ENCODE assay signal across 8 cellular contexts in the genomic region with DNA sequence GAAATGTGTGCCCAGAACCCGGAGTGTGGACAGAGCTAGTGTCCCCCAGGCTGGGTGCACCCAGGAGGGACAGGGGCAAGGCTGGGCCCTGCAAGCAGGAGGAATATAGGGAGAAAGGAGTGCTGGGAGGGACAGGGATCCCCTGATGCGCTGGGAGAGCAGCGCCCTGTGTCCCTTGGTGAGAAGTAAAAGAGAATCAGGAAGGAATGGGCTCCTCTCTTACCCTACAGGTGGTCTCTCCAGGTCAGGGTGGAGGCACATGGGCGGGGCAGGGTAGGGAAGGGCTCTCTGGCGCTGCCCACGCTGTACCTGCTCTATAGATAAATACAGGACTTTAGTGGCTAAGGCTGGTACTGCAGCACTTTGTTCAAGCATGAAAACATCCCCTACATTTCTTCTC.
DNase-seq lines count a peak whose midpoint lies in the region; ATAC-seq and TF ChIP-seq lines count a peak whose summit lies in the region.

No MANE protein-coding gene starts in this region.

- H3K4me3 ChIP-seq in epithelial cell of proximal tubule (ENCODE audit: low read depth, low read length) (no peak overlapping the region), PC-3 (ENCODE audit: low read length) (no peak overlapping the region)

- no peak overlapping the region for H3K4me2 ChIP-seq in PC-3 (ENCODE audit: low read length)

- H4K20me1 ChIP-seq in PC-3 (ENCODE audit: low read length) = no peaks in the 10 kb centered on the region

- H3K4me1 ChIP-seq in PC-3 (ENCODE audit: insufficient read depth, low read length) = no peaks in the 10 kb centered on the region

- peak; percentile 33 for ATAC-seq in GM19468 (IDR thresholded peaks at IDR 0.05; ENCODE audit: extremely low read depth, unreplicated experiment)
- ATAC-seq in HG03558 (IDR thresholded peaks at IDR 0.05; ENCODE audit: extremely low read depth, unreplicated experiment) = peak; percentile 1
- ATAC-seq in SK-N-SH treated with all-trans-retinoic acid at 6 μM for 48 hours = no peak
- no peak for ATAC-seq in PC-3

- H3K9ac ChIP-seq in PC-3 (ENCODE audit: low read length) = no peak overlapping the region

- no peak overlapping the region for H2AFZ ChIP-seq in PC-3 (ENCODE audit: low read length)

- intact Hi-C loops in PC-3 (cut with micrococcal nuclease) = no loop called here

- H3K27ac ChIP-seq in PC-3 (ENCODE audit: low read length) = no peak overlapping the region

- H3K9me2 ChIP-seq in PC-3 (replicated peaks; ENCODE audit: low read length) = no peaks in the 10 kb centered on the region

- DNase-seq in ELF-1 (ENCODE audit: low read depth, low spot score) = peak; percentile 6
- no peak for DNase-seq in epithelial cell of proximal tubule (ENCODE audit: low read depth)
- DNase-seq in NCI-H1092 treated with DMSO at 0.1 percent for 48 hours (lab: John Stamatoyannopoulos, UW) = no peak
- no peak for DNase-seq in LoVo (ENCODE audit: low spot score)
- DNase-seq in PC-3 = no peak

- no peaks in the 10 kb centered on the region for H3K79me2 ChIP-seq in PC-3 (ENCODE audit: low read length)

- no peaks in the 10 kb centered on the region for H3K9me3 ChIP-seq in PC-3 (ENCODE audit: low read length)

- H3F3A ChIP-seq in PC-3 (ENCODE audit: low read length, unreplicated experiment) = no peaks in the 10 kb centered on the region

- no TSS peak for BruUV-seq in PC-3 (replicated peaks; lab: Mats Ljungman, UMichigan)

- CTCF ChIA-PET in PC-3 (lab: Charles Lee) = no interaction called here

- H3K27me3 ChIP-seq in PC-3 (ENCODE audit: low read length) = no peaks in the 10 kb centered on the region

- POLR2A ChIA-PET in PC-3 (lab: Charles Lee; ENCODE audit: unreplicated experiment) = no interaction called here

- no peaks in the 10 kb centered on the region for H3K36me3 ChIP-seq in PC-3 (ENCODE audit: low read depth, low read length)

- TF ChIP-seq CTCF in epithelial cell of proximal tubule (conservative IDR thresholded peaks at IDR 0.05; ENCODE audit: low read depth, low read length) = peak; percentile 31
- TF ChIP-seq CTCF in PC-3 (conservative IDR thresholded peaks at IDR 0.05; ENCODE audit: low read depth, low read length) = no peak

TF ChIP-seq in SK-N-SH treated with all-trans-retinoic acid at 6 μM for 48 hours, 23 proteins besides CTCF, POLR2A, EP300 and RAD21:
- no peak for TF ChIP-seq ZNF565 (CRISPR knock-in tag; conservative IDR thresholded peaks at IDR 0.05; ENCODE audit: low read depth)
- TF ChIP-seq ZC3H10 (CRISPR knock-in tag; IDR thresholded peaks at IDR 0.05) = no peak
- TF ChIP-seq, protein P1, sequence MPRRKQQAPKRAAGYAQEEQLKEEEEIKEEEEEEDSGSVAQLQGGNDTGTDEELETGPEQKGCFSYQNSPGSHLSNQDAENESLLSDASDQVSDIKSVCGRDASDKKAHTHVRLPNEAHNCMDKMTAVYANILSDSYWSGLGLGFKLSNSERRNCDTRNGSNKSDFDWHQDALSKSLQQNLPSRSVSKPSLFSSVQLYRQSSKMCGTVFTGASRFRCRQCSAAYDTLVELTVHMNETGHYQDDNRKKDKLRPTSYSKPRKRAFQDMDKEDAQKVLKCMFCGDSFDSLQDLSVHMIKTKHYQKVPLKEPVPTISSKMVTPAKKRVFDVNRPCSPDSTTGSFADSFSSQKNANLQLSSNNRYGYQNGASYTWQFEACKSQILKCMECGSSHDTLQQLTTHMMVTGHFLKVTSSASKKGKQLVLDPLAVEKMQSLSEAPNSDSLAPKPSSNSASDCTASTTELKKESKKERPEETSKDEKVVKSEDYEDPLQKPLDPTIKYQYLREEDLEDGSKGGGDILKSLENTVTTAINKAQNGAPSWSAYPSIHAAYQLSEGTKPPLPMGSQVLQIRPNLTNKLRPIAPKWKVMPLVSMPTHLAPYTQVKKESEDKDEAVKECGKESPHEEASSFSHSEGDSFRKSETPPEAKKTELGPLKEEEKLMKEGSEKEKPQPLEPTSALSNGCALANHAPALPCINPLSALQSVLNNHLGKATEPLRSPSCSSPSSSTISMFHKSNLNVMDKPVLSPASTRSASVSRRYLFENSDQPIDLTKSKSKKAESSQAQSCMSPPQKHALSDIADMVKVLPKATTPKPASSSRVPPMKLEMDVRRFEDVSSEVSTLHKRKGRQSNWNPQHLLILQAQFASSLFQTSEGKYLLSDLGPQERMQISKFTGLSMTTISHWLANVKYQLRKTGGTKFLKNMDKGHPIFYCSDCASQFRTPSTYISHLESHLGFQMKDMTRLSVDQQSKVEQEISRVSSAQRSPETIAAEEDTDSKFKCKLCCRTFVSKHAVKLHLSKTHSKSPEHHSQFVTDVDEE (CRISPR knock-in tag; IDR thresholded peaks at IDR 0.05) = no peak
- TF ChIP-seq ZNF70 (CRISPR knock-in tag; IDR thresholded peaks at IDR 0.05) = no peak
- no peak for TF ChIP-seq TOX (CRISPR knock-in tag; IDR thresholded peaks at IDR 0.05; ENCODE audit: borderline replicate concordance)
- TF ChIP-seq ISL1 (CRISPR knock-in tag; IDR thresholded peaks at IDR 0.05) = no peak
- no peak for TF ChIP-seq GLIS3 (CRISPR knock-in tag; IDR thresholded peaks at IDR 0.05)
- no peak for TF ChIP-seq ARNTL (CRISPR knock-in tag; IDR thresholded peaks at IDR 0.05; ENCODE audit: borderline replicate concordance, low read depth)
- no peak for TF ChIP-seq RARB (CRISPR knock-in tag; IDR thresholded peaks at IDR 0.05)
- no peak for TF ChIP-seq OSR1 (CRISPR knock-in tag; IDR thresholded peaks at IDR 0.05)
- TF ChIP-seq, protein P2, sequence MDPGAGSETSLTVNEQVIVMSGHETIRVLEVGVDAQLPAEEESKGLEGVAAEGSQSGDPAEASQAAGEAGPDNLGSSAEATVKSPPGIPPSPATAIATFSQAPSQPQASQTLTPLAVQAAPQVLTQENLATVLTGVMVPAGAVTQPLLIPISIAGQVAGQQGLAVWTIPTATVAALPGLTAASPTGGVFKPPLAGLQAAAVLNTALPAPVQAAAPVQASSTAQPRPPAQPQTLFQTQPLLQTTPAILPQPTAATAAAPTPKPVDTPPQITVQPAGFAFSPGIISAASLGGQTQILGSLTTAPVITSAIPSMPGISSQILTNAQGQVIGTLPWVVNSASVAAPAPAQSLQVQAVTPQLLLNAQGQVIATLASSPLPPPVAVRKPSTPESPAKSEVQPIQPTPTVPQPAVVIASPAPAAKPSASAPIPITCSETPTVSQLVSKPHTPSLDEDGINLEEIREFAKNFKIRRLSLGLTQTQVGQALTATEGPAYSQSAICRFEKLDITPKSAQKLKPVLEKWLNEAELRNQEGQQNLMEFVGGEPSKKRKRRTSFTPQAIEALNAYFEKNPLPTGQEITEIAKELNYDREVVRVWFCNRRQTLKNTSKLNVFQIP (CRISPR knock-in tag; IDR thresholded peaks at IDR 0.05; ENCODE audit: borderline replicate concordance, low read depth) = no peak
- no peak for TF ChIP-seq TCF4 (CRISPR knock-in tag; IDR thresholded peaks at IDR 0.05; ENCODE audit: borderline replicate concordance)
- TF ChIP-seq, protein P3, sequence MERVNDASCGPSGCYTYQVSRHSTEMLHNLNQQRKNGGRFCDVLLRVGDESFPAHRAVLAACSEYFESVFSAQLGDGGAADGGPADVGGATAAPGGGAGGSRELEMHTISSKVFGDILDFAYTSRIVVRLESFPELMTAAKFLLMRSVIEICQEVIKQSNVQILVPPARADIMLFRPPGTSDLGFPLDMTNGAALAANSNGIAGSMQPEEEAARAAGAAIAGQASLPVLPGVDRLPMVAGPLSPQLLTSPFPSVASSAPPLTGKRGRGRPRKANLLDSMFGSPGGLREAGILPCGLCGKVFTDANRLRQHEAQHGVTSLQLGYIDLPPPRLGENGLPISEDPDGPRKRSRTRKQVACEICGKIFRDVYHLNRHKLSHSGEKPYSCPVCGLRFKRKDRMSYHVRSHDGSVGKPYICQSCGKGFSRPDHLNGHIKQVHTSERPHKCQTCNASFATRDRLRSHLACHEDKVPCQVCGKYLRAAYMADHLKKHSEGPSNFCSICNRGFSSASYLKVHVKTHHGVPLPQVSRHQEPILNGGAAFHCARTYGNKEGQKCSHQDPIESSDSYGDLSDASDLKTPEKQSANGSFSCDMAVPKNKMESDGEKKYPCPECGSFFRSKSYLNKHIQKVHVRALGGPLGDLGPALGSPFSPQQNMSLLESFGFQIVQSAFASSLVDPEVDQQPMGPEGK (CRISPR knock-in tag; IDR thresholded peaks at IDR 0.05; ENCODE audit: borderline replicate concordance) = no peak
- TF ChIP-seq ZFP3 (CRISPR knock-in tag; IDR thresholded peaks at IDR 0.05) = no peak
- no peak for TF ChIP-seq ESRRG (CRISPR knock-in tag; IDR thresholded peaks at IDR 0.05)
- TF ChIP-seq ZFP30 (CRISPR knock-in tag; IDR thresholded peaks at IDR 0.05) = no peak

Comparison
In these comparisons a context has a peak if more than half of its experiments do, and no peak if none do; other contexts are left out.
1. ATAC-seq: peak in GM19468 (single experiment) and HG03558 (single experiment); none in SK-N-SH treated with all-trans-retinoic acid at 6 μM for 48 hours (single experiment) and PC-3 (single experiment).